8 cellular contexts compared by ENCODE assay signal in genomic region chr18:76491436-76491800, GRCh38. TPM values are rescaled to one million over a fixed set of nuclear protein-coding genes. Genes with fewer than 3 reads are reported as not detected.
DNase-seq lines count a peak whose midpoint lies in the region; ATAC-seq and TF ChIP-seq lines count a peak whose summit lies in the region.

No MANE protein-coding gene starts in this region.

- no peaks in the 10 kb centered on the region for H3K9me3 ChIP-seq in MG63

- H3K4me3 ChIP-seq in MG63, result peak overlapping the region; percentile 54
- H3K4me3 ChIP-seq in WI38 (ENCODE audit: low read depth, low read length), result peak overlapping the region; percentile 83
- H3K4me3 ChIP-seq in kidney epithelial cell (ENCODE audit: low read depth, low read length), result peak overlapping the region; percentile 59

- TF ChIP-seq CTCF in WI38 (IDR thresholded peaks at IDR 0.05; ENCODE audit: low read depth, low read length) (no peak), kidney epithelial cell (IDR thresholded peaks at IDR 0.05; ENCODE audit: insufficient read depth, low read length, poor library complexity, severe bottlenecking) (no peak)

- no peak for ATAC-seq in HG02884 (IDR thresholded peaks at IDR 0.05; ENCODE audit: unreplicated experiment)

- no peaks in the 10 kb centered on the region for H3K36me3 ChIP-seq in MG63
- H3K36me3 ChIP-seq in kidney epithelial cell (ENCODE audit: control insufficient read depth, insufficient read depth, low read length), result no peaks in the 10 kb centered on the region

- peaks cover 50% of the 10 kb centered on the region for H3K27me3 ChIP-seq in MG63
- no peaks in the 10 kb centered on the region for H3K27me3 ChIP-seq in kidney epithelial cell (ENCODE audit: control insufficient read depth, insufficient read depth, low read length)

- DNase-seq in GM03348 (ENCODE audit: low spot score) (peak; percentile 89), MG63 (peak; percentile 36), cerebellar cortex (ENCODE audit: low spot score) (peak; percentile 27), kidney epithelial cell (ENCODE audit: low read depth) (no peak), NCI-H1694 (lab: John Stamatoyannopoulos, UW) (no peak)
- DNase-seq in stimulated activated CD4-positive, alpha-beta T cell treated with anti-CD3 and anti-CD28 coated beads, Interleukin-2, amount 100 ng/mL, for 4 hours (ENCODE audit: low read depth), result peak; percentile 77

RNA-seq across cellular contexts. Expression of gene ZNF516, which starts 3.6 kb away (rescaled TPM):
- total RNA-seq in MG63 (2014; rRNA removed; shearing (Covaris generic); ENCODE audit: low replicate concordance), result 1.7 and 2.4 TPM in 2 replicates
- 48.2 and 56.1 TPM in 2 replicates for total RNA-seq in kidney epithelial cell

Comparison
In these comparisons a context has a peak if more than half of its experiments do, and no peak if none do; other contexts are left out.
1. DNase-seq: peak in GM03348 (single experiment), MG63 (single experiment), cerebellar cortex (single experiment) and stimulated activated CD4-positive, alpha-beta T cell treated with anti-CD3 and anti-CD28 coated beads, Interleukin-2, amount 100 ng/mL, for 4 hours (single experiment); none in kidney epithelial cell (single experiment) and NCI-H1694 (single experiment).
2. RNA of gene ZNF516, which starts 3.6 kb away (total RNA-seq): 48.2 to 56.1 TPM in kidney epithelial cell; 1.7 to 2.4 TPM in MG63; every median in the first group is over 10 times any median in the second.
3. Peak in every context shown above with its lines, with median percentiles within 50 percentile points of each other: H3K4me3 ChIP-seq.